Comparison of ENCODE assay signal across 1 cellular context in genomic region chr4:123640271-123640670, GRCh38.
TF ChIP-seq lines count a peak whose summit lies in the region.

No MANE protein-coding gene starts in this region.

TF ChIP-seq in WTC11, 78 proteins besides CTCF, POLR2A, EP300 and RAD21 (continued from another document):
- no peak for TF ChIP-seq PREB (CRISPR knock-in tag; IDR thresholded peaks at IDR 0.05; ENCODE audit: borderline replicate concordance)
- no peak for TF ChIP-seq EMX1 (CRISPR knock-in tag; IDR thresholded peaks at IDR 0.05)
- no peak for TF ChIP-seq MXD4 (CRISPR knock-in tag; IDR thresholded peaks at IDR 0.05; ENCODE audit: borderline replicate concordance)
